In genomic region chr4:83025563-83025962, GRCh38 we compare ENCODE assay signal across 29 cellular contexts. TPM values are rescaled to one million over a fixed set of nuclear protein-coding genes. Genes with fewer than 3 reads are reported as not detected.
A peak's percentile ranks its signal among the peaks of the same experiment; 100 is the strongest.
DNase-seq lines count a peak whose midpoint lies in the region; ATAC-seq, FAIRE-seq and TF ChIP-seq lines count a peak whose summit lies in the region.
"Had no signal": no experiment of that assay in that cellular context is flagged by ENCODE, and none has a peak within 500 bp of the region (broad histone marks: within the 10 kb centered on the region; RNA-seq: fewer than 3 reads in every experiment).

No MANE protein-coding gene starts in this region.

- peaks cover 2% of the 10 kb centered on the region for H3K36me3 Mint-ChIP-seq in activated naive CD4-positive, alpha-beta T cell treated with anti-CD3 and anti-CD28 coated beads for 36 hours (ENCODE audit: low read depth)
- H3K36me3 Mint-ChIP-seq: type B pancreatic cell had no signal

- no peaks in the 10 kb centered on the region for H3K79me2 ChIP-seq in K562 (ENCODE audit: control insufficient read depth, insufficient read depth, low read length)

- no peaks in the 10 kb centered on the region for H3K9me1 ChIP-seq in K562 (ENCODE audit: control insufficient read depth, insufficient read depth, low read length)

- FAIRE-seq in GM12891 (lab: Jason Lieb, UNC) (peak; percentile 78), K562 (lab: Jason Lieb, UNC) (peak; percentile 37)
- FAIRE-seq: A549, HepG2 had no signal

- no peak for TF ChIP-seq POLR2A in GM12891 (IDR thresholded peaks at IDR 0.05; ENCODE audit: low read depth, low read length)
- TF ChIP-seq POLR2A in K562 (conservative IDR thresholded peaks at IDR 0.05): no peak
- no peak for TF ChIP-seq POLR2A in suprapubic skin (IDR thresholded peaks at IDR 0.05)

- no peaks in the 10 kb centered on the region for H3K36me3 ChIP-seq in BLaER1
- no peaks in the 10 kb centered on the region for H3K36me3 ChIP-seq in K562 (ENCODE audit: control insufficient read depth, insufficient read depth, low read length)
- H3K36me3 ChIP-seq in suprapubic skin: no peaks in the 10 kb centered on the region
- H3K36me3 ChIP-seq: esophagus muscularis mucosa, right lobe of liver had no signal

- H3K27me3 ChIP-seq in BLaER1 (no peaks in the 10 kb centered on the region), K562 (ENCODE audit: control insufficient read depth in 2 of 2, insufficient read depth in 2 of 2, low read length in 2 of 2) (no peaks in the 10 kb centered on the region; a peak in 1 of 5 replicates), suprapubic skin (no peaks in the 10 kb centered on the region)
- H3K27me3 ChIP-seq: esophagus muscularis mucosa, foreskin keratinocyte, right lobe of liver had no signal

- peaks cover 29% of the 10 kb centered on the region for H3K4me1 ChIP-seq in BLaER1
- H3K4me1 ChIP-seq in K562 (replicated peaks in 1 of 2; ENCODE audit: control insufficient read depth in 2 of 2, insufficient read depth in 2 of 2, low read length in 2 of 2): peaks cover 0 to 4% of the 10 kb centered on the region in 2 experiments; a peak in 3 of 5 replicates
- H3K4me1 ChIP-seq in suprapubic skin: no peaks in the 10 kb centered on the region
- H3K4me1 ChIP-seq: A549, esophagus muscularis mucosa, foreskin keratinocyte, right lobe of liver had no signal

- TF ChIP-seq EP300 in K562 (IDR thresholded peaks at IDR 0.05; ENCODE audit: low read length): no peak
- no peak for TF ChIP-seq EP300 in suprapubic skin (IDR thresholded peaks at IDR 0.05)

- peak overlapping the region; percentile 81 for H2AFZ ChIP-seq in K562 (ENCODE audit: low read depth, low read length)

- peak overlapping the region; percentile 24; the same call in 1 of the 2 replicates for H3K4me3 ChIP-seq in BLaER1
- no peak overlapping the region for H3K4me3 ChIP-seq in K562
- H3K4me3 ChIP-seq in suprapubic skin: no peak overlapping the region
- H3K4me3 ChIP-seq: A549, esophagus muscularis mucosa, right lobe of liver had no signal

- no peak overlapping the region for H3K4me3 Mint-ChIP-seq in activated naive CD4-positive, alpha-beta T cell treated with anti-CD3 and anti-CD28 coated beads for 36 hours
- H3K4me3 Mint-ChIP-seq: activated T-cell treated with anti-CD3 and anti-CD28 coated beads, Interleukin-2, amount 50 U/mL, for 4 hours; central memory CD8-positive, alpha-beta T cell; type B pancreatic cell had no signal

- H3K27me3 Mint-ChIP-seq in activated naive CD4-positive, alpha-beta T cell treated with anti-CD3 and anti-CD28 coated beads for 36 hours (ENCODE audit: low read depth): no peaks in the 10 kb centered on the region

- H3K9me3 ChIP-seq in BLaER1: peaks cover 28% of the 10 kb centered on the region
- H3K9me3 ChIP-seq in K562 (replicated peaks; ENCODE audit: control insufficient read depth, insufficient read depth, low read depth, low read length): peaks cover 10% of the 10 kb centered on the region
- H3K9me3 ChIP-seq in suprapubic skin: peaks cover 4% of the 10 kb centered on the region
- H3K9me3 ChIP-seq: right lobe of liver had no signal

- CTCF ChIA-PET in K562 (lab: Yijun Ruan, JAX; ENCODE audit: low intra/inter-chr PET ratio): no interaction called here
- CTCF ChIA-PET in activated naive CD4-positive, alpha-beta T cell treated with anti-CD3 and anti-CD28 coated beads for 36 hours (lab: Charles Lee): no interaction called here

- peak; percentile 73 for ATAC-seq in K562
- ATAC-seq: A549; activated T-cell treated with anti-CD3 and anti-CD28 coated beads, Interleukin-2, amount 50 U/mL, for 4 hours; foreskin keratinocyte; HepG2; left colon; right lobe of liver; Right ventricle myocardium inferior had no signal

- no TSS peak for BruUV-seq in K562 (replicated peaks; lab: Mats Ljungman, UMichigan)

- H3K4me2 ChIP-seq in BLaER1 (peak overlapping the region; percentile 69), K562 (ENCODE audit: insufficient read depth, low read length) (no peak overlapping the region)
- H3K4me2 ChIP-seq: A549 had no signal

- H3K9ac ChIP-seq in BLaER1: peak overlapping the region; percentile 65; the same call in 1 of the 2 replicates
- no peak overlapping the region; a peak in 1 of 4 replicates for H3K9ac ChIP-seq in K562 (ENCODE audit: insufficient read depth in 1 of 2, low read depth in 2 of 2, low read length in 2 of 2)

- no peak for TF ChIP-seq RAD21 in K562 (CRISPR knock-in tag; conservative IDR thresholded peaks at IDR 0.05 in 1 of 2, IDR thresholded peaks at IDR 0.05 in 1 of 2)

- POLR2A ChIA-PET in K562 (lab: Yijun Ruan, JAX): interaction anchor here (1.3 kb wide), 1 partner anchor 13 kb away, joined by 5 read pairs; no protein-coding TSS in a partner anchor

- no peaks in the 10 kb centered on the region for H3K4me1 Mint-ChIP-seq in activated naive CD4-positive, alpha-beta T cell treated with anti-CD3 and anti-CD28 coated beads for 36 hours (ENCODE audit: low read depth)
- H3K4me1 Mint-ChIP-seq: central memory CD8-positive, alpha-beta T cell had no signal

- intact Hi-C loops in K562 (cut with micrococcal nuclease): no loop called here
- intact Hi-C loops in activated naive CD4-positive, alpha-beta T cell treated with anti-CD3 and anti-CD28 coated beads for 36 hours (cut with micrococcal nuclease): no loop called here
- intact Hi-C loops in head of caudate nucleus (cut with DNase I): no loop called here

- DNase-seq in GM12891 (ENCODE audit: insufficient read length, low spot score): no peak
- peak; percentile 67 for DNase-seq in NAMALWA (ENCODE audit: low spot score)
- DNase-seq in K562 (ENCODE audit: extremely low read depth in 1 of 4, low spot score in 3 of 4): peak in 1 of 4 experiments; percentile 40
- DNase-seq in HT-29 (ENCODE audit: low spot score): no peak
- no peak for DNase-seq in suprapubic skin (ENCODE audit: low spot score in 2 of 2)
- no peak for DNase-seq in activated naive CD4-positive, alpha-beta T cell treated with anti-CD3 and anti-CD28 coated beads for 36 hours
- no peak for DNase-seq in head of caudate nucleus
- DNase-seq: activated CD4-positive, alpha-beta T cell treated with anti-CD3 and anti-CD28 coated beads for 48 hours; activated gamma-delta T cell treated with Interleukin-2 at 50 U/mL for 16 hours; activated T-cell treated with anti-CD3 and anti-CD28 coated beads, Interleukin-2, amount 50 U/mL, for 4 hours; dermis blood vessel endothelial cell; foreskin keratinocyte; HCEC 1CT; left colon; NCI-H1092 treated with DMSO at 0.1 percent for 48 hours; NCI-H187 treated with DMSO at 0.1 percent for 48 hours; NCI-H446; right lobe of liver; stimulated activated CD4-positive, alpha-beta T cell treated with anti-CD3 and anti-CD28 coated beads, Interleukin-2, amount 100 ng/mL, for 48 hours had no signal

- peaks cover 3% of the 10 kb centered on the region for H3K9me3 Mint-ChIP-seq in activated naive CD4-positive, alpha-beta T cell treated with anti-CD3 and anti-CD28 coated beads for 36 hours
- H3K9me3 Mint-ChIP-seq: central memory CD8-positive, alpha-beta T cell had no signal

- H4K20me1 ChIP-seq in BLaER1 (no peaks in the 10 kb centered on the region), K562 (replicated peaks; ENCODE audit: control insufficient read depth, insufficient read depth, low read length) (no peaks in the 10 kb centered on the region)

- in situ Hi-C loops in K562 (cut with MboI): no loop called here

- H3K27ac ChIP-seq in BLaER1 (peak overlapping the region; percentile 89), K562 (ENCODE audit: extremely low read depth, low read depth, low read length) (peak overlapping the region; percentile 13; the same call in 1 of the 3 replicates), suprapubic skin (no peak overlapping the region)
- H3K27ac ChIP-seq: A549, esophagus muscularis mucosa, foreskin keratinocyte, HL-60, right lobe of liver, VCaP had no signal

- TF ChIP-seq CTCF in K562 (IDR thresholded peaks at IDR 0.05 in 2 of 3, conservative IDR thresholded peaks at IDR 0.05 in 1 of 3; ENCODE audit: insufficient read depth in 2 of 3, low read depth in 1 of 3, low read length in 3 of 3) (no peak), suprapubic skin (IDR thresholded peaks at IDR 0.05) (no peak)

- no peak overlapping the region for H3K27ac Mint-ChIP-seq in activated naive CD4-positive, alpha-beta T cell treated with anti-CD3 and anti-CD28 coated beads for 36 hours
- H3K27ac Mint-ChIP-seq: progenitor cell of endocrine pancreas, type B pancreatic cell had no signal

RNA-seq across cellular contexts. Expression of gene COPS4, which starts 9.4 kb away (rescaled TPM):
- 43.7 TPM for polyA plus RNA-seq in GM12891 (2012; ENCODE audit: low read depth, missing spikeins)
- total RNA-seq in K562 (2011; cell fraction: chromatin; rRNA removed; ENCODE audit: low replicate concordance): 19.1 and 28.5 TPM in 2 replicates
- total RNA-seq in K562 (2011; cell fraction: nucleolus; rRNA removed): 9.5 and 12.2 TPM in 2 replicates
- total RNA-seq in K562 (2011; cell fraction: nucleoplasm; rRNA removed): 18.7 and 26.3 TPM in 2 replicates
- total RNA-seq in K562 (2014; rRNA removed) (46.6 and 67.8 TPM in 2 replicates), K562 (2014; rRNA removed; fragmentation: Illumina TruSeq; extraction: Trizol) (69.9 and 76.0 TPM in 2 replicates), K562 (2015; rRNA removed; fragmentation: Illumina TruSeq; extraction: Trizol) (67.9 and 70.9 TPM in 2 replicates), K562 (2021) (44.7 and 48.6 TPM in 2 replicates), suprapubic skin (10 to 100 TPM; 36.3 to 59.5 (median 39.3) TPM)
- polyA plus RNA-seq in K562 (2011; rRNA removed) (59.4 and 77.9 TPM in 2 replicates), K562 (2014; fragmentation: Illumina TruSeq; extraction: Trizol) (82.4 and 82.7 TPM in 2 replicates), K562 (2014; fragmentation: Nextera tagmentation; extraction: Ambion mirVana) (100 to 1,000 TPM; 171 to 180 TPM), K562 (2014; rRNA removed) (57.5 and 78.4 TPM in 2 replicates)
- polyA plus RNA-seq in K562 (2011; cell fraction: cytosol; rRNA removed): 36.8 and 37.1 TPM in 2 replicates
- polyA plus RNA-seq in K562 (2011; cell fraction: nucleus; rRNA removed): 14.8 and 20.0 TPM in 2 replicates
- polyA plus RNA-seq in K562 (2012): 49.8 and 86.2 TPM in 2 replicates
- 67.7 and 73.6 TPM in 2 replicates for polyA minus RNA-seq in K562 (2011; rRNA and poly(A)+ RNA removed)
- 13.8 and 21.3 TPM in 2 replicates for polyA minus RNA-seq in K562 (2011; cell fraction: cytosol; rRNA and poly(A)+ RNA removed)
- polyA minus RNA-seq in K562 (2011; cell fraction: nucleus; rRNA and poly(A)+ RNA removed): 13.3 and 22.9 TPM in 2 replicates
- 21.9 and 27.0 TPM in 2 replicates for total RNA-seq in HT-29 (2014; rRNA removed; shearing (Covaris generic))
- 10 to 100 TPM; 37.1 to 38.6 TPM for total RNA-seq in activated naive CD4-positive, alpha-beta T cell treated with anti-CD3 and anti-CD28 coated beads for 36 hours

RNA-seq across cellular contexts. Expression of gene LIN54, which starts 14.9 kb away (rescaled TPM):
- 3.1 TPM for polyA plus RNA-seq in GM12891 (2012; ENCODE audit: low read depth, missing spikeins)
- total RNA-seq in K562 (2011; cell fraction: chromatin; rRNA removed; ENCODE audit: low replicate concordance): 32.4 and 47.9 TPM in 2 replicates
- 13.2 and 15.8 TPM in 2 replicates for total RNA-seq in K562 (2011; cell fraction: nucleolus; rRNA removed)
- total RNA-seq in K562 (2011; cell fraction: nucleoplasm; rRNA removed): 21.3 and 40.8 TPM in 2 replicates
- total RNA-seq in K562 (2014; rRNA removed): 14.3 and 15.4 TPM in 2 replicates
- total RNA-seq in K562 (2014; rRNA removed; fragmentation: Illumina TruSeq; extraction: Trizol): 19.4 and 22.2 TPM in 2 replicates
- 21.4 and 22.5 TPM in 2 replicates for total RNA-seq in K562 (2015; rRNA removed; fragmentation: Illumina TruSeq; extraction: Trizol)
- 15.8 and 17.7 TPM in 2 replicates for total RNA-seq in K562 (2021)
- 17.3 and 22.2 TPM in 2 replicates for polyA plus RNA-seq in K562 (2011; rRNA removed)
- 12.6 and 13.5 TPM in 2 replicates for polyA plus RNA-seq in K562 (2011; cell fraction: cytosol; rRNA removed)
- 11.7 and 11.9 TPM in 2 replicates for polyA plus RNA-seq in K562 (2011; cell fraction: nucleus; rRNA removed)
- polyA plus RNA-seq in K562 (2012): 9.6 and 9.8 TPM in 2 replicates
- 15.4 and 16.8 TPM in 2 replicates for polyA plus RNA-seq in K562 (2014; fragmentation: Illumina TruSeq; extraction: Trizol)
- 1 to 10 TPM; 2.2 to 2.5 TPM for polyA plus RNA-seq in K562 (2014; fragmentation: Nextera tagmentation; extraction: Ambion mirVana)
- 11.6 and 13.7 TPM in 2 replicates for polyA plus RNA-seq in K562 (2014; rRNA removed)
- polyA minus RNA-seq in K562 (2011; rRNA and poly(A)+ RNA removed): 53.0 and 63.6 TPM in 2 replicates
- polyA minus RNA-seq in K562 (2011; cell fraction: cytosol; rRNA and poly(A)+ RNA removed): 11.9 and 15.4 TPM in 2 replicates
- 17.5 and 23.4 TPM in 2 replicates for polyA minus RNA-seq in K562 (2011; cell fraction: nucleus; rRNA and poly(A)+ RNA removed)
- total RNA-seq in HT-29 (2014; rRNA removed; shearing (Covaris generic)): 17.4 and 17.5 TPM in 2 replicates
- 10 to 100 TPM in 3 of 4 donors, 1 to 10 TPM in 1; 8.6 to 17.4 (median 15.3) TPM for total RNA-seq in suprapubic skin
- total RNA-seq in activated naive CD4-positive, alpha-beta T cell treated with anti-CD3 and anti-CD28 coated beads for 36 hours: 10 to 100 TPM; 17.0 to 17.1 TPM
